Comparison of ENCODE assay signal across 4 cellular contexts in genomic region chr4:151268905-151269304, GRCh38. TPM values are rescaled to one million over a fixed set of nuclear protein-coding genes. Genes with fewer than 3 reads are reported as not detected.
"Had no signal": no experiment of that assay in that cellular context is flagged by ENCODE, and none has a peak within 500 bp of the region (broad histone marks: within the 10 kb centered on the region; RNA-seq: fewer than 3 reads in every experiment).

No MANE protein-coding gene starts in this region.

RNA-seq across cellular contexts. Expression of gene PRSS48, which starts 8.1 kb away (rescaled TPM):
- total RNA-seq: HT-29, HT1080, IMR-90 had no signal
- polyA plus RNA-seq: IgD-negative memory B cell, IMR-90 had no signal
